Comparison of ENCODE assay signal across 20 cellular contexts in the genomic region with DNA sequence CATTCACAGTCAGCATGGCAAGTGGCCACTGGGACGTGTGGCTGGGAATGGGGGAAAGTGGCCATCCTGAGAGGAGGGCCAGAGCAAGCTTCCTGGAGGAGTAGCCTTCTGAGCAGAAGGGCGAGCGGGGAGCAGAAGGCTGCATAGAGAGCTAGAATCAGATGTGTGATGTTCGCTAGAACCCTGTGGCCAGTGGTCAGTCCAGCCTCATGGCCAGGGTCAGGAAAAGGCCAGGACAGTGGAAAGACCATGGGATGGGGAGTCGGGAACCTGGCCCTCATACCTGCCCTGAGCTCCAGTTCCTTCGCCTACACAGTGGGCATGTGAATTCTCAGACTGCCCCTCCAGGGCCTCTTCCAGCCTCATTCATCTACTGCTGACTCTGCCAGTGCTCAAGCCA.
"Had no signal": no experiment of that assay in that cellular context is flagged by ENCODE, and none has a peak within 500 bp of the region (broad histone marks: within the 10 kb centered on the region; RNA-seq: fewer than 3 reads in every experiment).

No MANE protein-coding gene starts in this region.

- H3K9me3 ChIP-seq: breast epithelium, gastroesophageal sphincter, thyroid gland had no signal

- H3K27ac ChIP-seq: breast epithelium, coronary artery, epithelial cell of prostate, gastroesophageal sphincter, thyroid gland had no signal

- H3K9me3 Mint-ChIP-seq: activated CD4-positive, alpha-beta memory T cell treated with anti-CD3 and anti-CD28 coated beads, Interleukin-2, amount 10 ng/mL, durations not matched to agents 7 days and 5 days; activated naive CD4-positive, alpha-beta T cell treated with anti-CD3 and anti-CD28 coated beads, Interleukin-2, amount 50 U/mL, for 72 hours; activated T-helper 17 cell treated with anti-CD3 and anti-CD28 coated beads, Interleukin-2, amount 50 U/mL, for 72 hours; memory B cell; nephron; T-helper 1 cell treated with Interleukin-12 subunit alpha and Interleukin-12 subunit beta and Interleukin-4 antibody, amounts not matched to agents 30 μg/mL and 1 μg/mL, for 36 hours had no signal

- H3K36me3 ChIP-seq: breast epithelium, thyroid gland had no signal

- DNase-seq: activated CD4-positive, alpha-beta memory T cell treated with anti-CD3 and anti-CD28 coated beads, Interleukin-2, amount 10 ng/mL, durations not matched to agents 7 days and 5 days; activated CD4-positive, alpha-beta T cell treated with anti-CD3 and anti-CD28 coated beads for 48 hours; amniotic stem cell; head of caudate nucleus; hypothalamus; left cardiac atrium; retina; stimulated activated CD4-positive, alpha-beta T cell treated with anti-CD3 and anti-CD28 coated beads, Interleukin-4, amount 100 ng/mL, for 24 hours; stimulated activated naive CD8-positive, alpha-beta T cell treated with anti-CD3 and anti-CD28 coated beads, Interleukin-15, Interleukin-2, amounts not matched to agents 100 U/mL and 50 U/mL, for 24 hours; thyroid gland had no signal

- H3K36me3 Mint-ChIP-seq: activated naive CD4-positive, alpha-beta T cell treated with anti-CD3 and anti-CD28 coated beads, Interleukin-2, amount 50 U/mL, for 72 hours had no signal

- ATAC-seq: activated naive CD4-positive, alpha-beta T cell treated with anti-CD3 and anti-CD28 coated beads, Interleukin-2, amount 50 U/mL, for 72 hours; activated T-helper 17 cell treated with anti-CD3 and anti-CD28 coated beads, Interleukin-2, amount 50 U/mL, for 72 hours; gastroesophageal sphincter; left cardiac atrium; stimulated activated naive CD8-positive, alpha-beta T cell treated with anti-CD3 and anti-CD28 coated beads, Interleukin-15, Interleukin-2, amounts not matched to agents 100 U/mL and 50 U/mL, for 24 hours had no signal

- H3K4me1 ChIP-seq: breast epithelium, thyroid gland had no signal

- H3K27me3 Mint-ChIP-seq: activated CD4-positive, alpha-beta memory T cell treated with anti-CD3 and anti-CD28 coated beads, Interleukin-2, amount 10 ng/mL, durations not matched to agents 7 days and 5 days; activated T-helper 17 cell treated with anti-CD3 and anti-CD28 coated beads, Interleukin-2, amount 50 U/mL, for 72 hours; memory B cell had no signal

- FAIRE-seq: islet of Langerhans had no signal

- H3K27ac Mint-ChIP-seq: activated CD4-positive, alpha-beta memory T cell treated with anti-CD3 and anti-CD28 coated beads, Interleukin-2, amount 10 ng/mL, durations not matched to agents 7 days and 5 days; activated T-helper 17 cell treated with anti-CD3 and anti-CD28 coated beads, Interleukin-2, amount 50 U/mL, for 72 hours; memory B cell; nephron; T-helper 1 cell treated with Interleukin-12 subunit alpha and Interleukin-12 subunit beta and Interleukin-4 antibody, amounts not matched to agents 30 μg/mL and 1 μg/mL, for 36 hours had no signal

- H3K4me1 Mint-ChIP-seq: activated T-helper 17 cell treated with anti-CD3 and anti-CD28 coated beads, Interleukin-2, amount 50 U/mL, for 72 hours had no signal

- H3K4me3 Mint-ChIP-seq: activated CD4-positive, alpha-beta memory T cell treated with anti-CD3 and anti-CD28 coated beads, Interleukin-2, amount 10 ng/mL, durations not matched to agents 7 days and 5 days; activated T-helper 17 cell treated with anti-CD3 and anti-CD28 coated beads, Interleukin-2, amount 50 U/mL, for 72 hours; memory B cell; nephron; T-helper 1 cell treated with Interleukin-12 subunit alpha and Interleukin-12 subunit beta and Interleukin-4 antibody, amounts not matched to agents 30 μg/mL and 1 μg/mL, for 36 hours had no signal

- H3K4me3 ChIP-seq: breast epithelium, coronary artery, gastroesophageal sphincter, thyroid gland had no signal

- H3K27me3 ChIP-seq: breast epithelium, gastroesophageal sphincter, thyroid gland had no signal
